8 cellular contexts compared by ENCODE assay signal in genomic region chr16:85675528-85675927, GRCh38. TPM values are rescaled to one million over a fixed set of nuclear protein-coding genes. Genes with fewer than 3 reads are reported as not detected.
DNase-seq lines count a peak whose midpoint lies in the region; ATAC-seq and TF ChIP-seq lines count a peak whose summit lies in the region.

No MANE protein-coding gene starts in this region.

- TF ChIP-seq CTCF in heart left ventricle (IDR thresholded peaks at IDR 0.05), result peak in 10 of 12 donors; percentile 7 to 52 (median 26)
- TF ChIP-seq CTCF in OCI-LY7 (conservative IDR thresholded peaks at IDR 0.05; ENCODE audit: low read length), result peak; percentile 75
- peak; percentile 66 for TF ChIP-seq CTCF in type B pancreatic cell (conservative IDR thresholded peaks at IDR 0.05)

- H3K9me3 ChIP-seq in heart left ventricle (no peaks in the 10 kb centered on the region), OCI-LY7 (ENCODE audit: low read length) (no peaks in the 10 kb centered on the region)

- TF ChIP-seq POLR2A in heart left ventricle (IDR thresholded peaks at IDR 0.05) (no peak), erythroblast (IDR thresholded peaks at IDR 0.05; ENCODE audit: low read length) (no peak)

- H3K4me2 ChIP-seq in OCI-LY7 (ENCODE audit: low read length), result no peak overlapping the region

- H3K36me3 ChIP-seq in heart left ventricle, result peaks cover 0 to 76% (median 37%) of the 10 kb centered on the region in 9 donors
- peaks cover 98% of the 10 kb centered on the region for H3K36me3 ChIP-seq in OCI-LY7 (ENCODE audit: insufficient read depth, low read length)

- DNase-seq in heart left ventricle (no peak), cardiac septum (ENCODE audit: low spot score) (no peak), OCI-LY7 (ENCODE audit: low spot score) (peak; percentile 43), erythroblast (lab: John Stamatoyannopoulos, UW) (peak; percentile 50 to 61), type B pancreatic cell (ENCODE audit: extremely low spot score, unreplicated experiment) (no peak), sciatic nerve (ENCODE audit: low spot score) (no peak)

- H3K4me1 Mint-ChIP-seq in type B pancreatic cell (ENCODE audit: unreplicated experiment), result peaks cover 8% of the 10 kb centered on the region

- H3K9me3 Mint-ChIP-seq in type B pancreatic cell, result no peaks in the 10 kb centered on the region

- CTCF ChIA-PET in OCI-LY7 (lab: Charles Lee; ENCODE audit: unreplicated experiment), result interaction anchor here (1.0 kb wide), 1 partner anchor 41 kb away, joined by 16 read pairs; no protein-coding TSS in a partner anchor

- TSS peak; percentile 9 for BruUV-seq in OCI-LY7 (replicated peaks; lab: Mats Ljungman, UMichigan)

- no peaks in the 10 kb centered on the region for H3K9me2 ChIP-seq in OCI-LY7 (ENCODE audit: insufficient read depth, low read length)

- no peak overlapping the region for H3K4me3 Mint-ChIP-seq in type B pancreatic cell

- peak overlapping the region; percentile 25 for H3K27ac Mint-ChIP-seq in type B pancreatic cell

- H3K27ac ChIP-seq in heart left ventricle (no peak overlapping the region), OCI-LY7 (ENCODE audit: low read depth, low read length, poor library complexity, severe bottlenecking) (no peak overlapping the region)

- H3K4me1 ChIP-seq in heart left ventricle (peaks cover 0 to 22% (median 12%) of the 10 kb centered on the region in 12 donors), OCI-LY7 (ENCODE audit: insufficient read depth, low read length, poor library complexity, severe bottlenecking) (no peaks in the 10 kb centered on the region)

- H3K4me3 ChIP-seq in heart left ventricle (no peak overlapping the region), OCI-LY7 (ENCODE audit: low read depth, low read length, poor library complexity, severe bottlenecking) (no peak overlapping the region)

- intact Hi-C loops in heart left ventricle (cut with DNase I) (loop anchor here in 2 of 10 donors (5.0 kb wide), 1 partner anchor 42 kb away; no protein-coding TSS in a partner anchor), cardiac septum (cut with DNase I) (no loop called here), OCI-LY7 (cut with micrococcal nuclease; ENCODE audit: unreplicated experiment) (loop anchor here (5.0 kb wide), 1 partner anchor 42 kb away; no protein-coding TSS in a partner anchor), sciatic nerve (cut with DNase I) (no loop called here)

- POLR2A ChIA-PET in OCI-LY7 (lab: Charles Lee), result interaction anchor here (1.0 to 2.3 kb wide), 2 partner anchors 10 to 41 kb away, joined by 3 to 9 read pairs; no protein-coding TSS in a partner anchor

- ATAC-seq in heart left ventricle, result no peak
- ATAC-seq in HG02973 (IDR thresholded peaks at IDR 0.05; ENCODE audit: unreplicated experiment), result no peak
- ATAC-seq in sciatic nerve, result no peak
- no peak for ATAC-seq in GM21423 (IDR thresholded peaks at IDR 0.05; ENCODE audit: unreplicated experiment)

- H3K36me3 Mint-ChIP-seq in type B pancreatic cell, result peaks cover 26% of the 10 kb centered on the region

- no peaks in the 10 kb centered on the region for H3K27me3 ChIP-seq in heart left ventricle

- H2AFZ ChIP-seq in OCI-LY7 (ENCODE audit: low read length), result no peak overlapping the region

- no peaks in the 10 kb centered on the region for H3K27me3 Mint-ChIP-seq in type B pancreatic cell

- no peaks in the 10 kb centered on the region for H3K79me2 ChIP-seq in OCI-LY7 (ENCODE audit: insufficient read depth, low read depth, low read length)

- 0 out of 2 replicates have a peak, but pooled peaks cover 9% of the 10 kb centered on the region for H4K20me1 ChIP-seq in OCI-LY7 (ENCODE audit: insufficient read depth, low read length)

- 16 to 38% (median 31%) methylated on average over 1 of the region's 1 CpG for WGBS in heart left ventricle, 4 donors

RNA-seq across cellular contexts. Expression of gene GINS2, which starts 13.2 kb away (rescaled TPM):
- 1 to 10 TPM in 1 of 9 donors, under 1 TPM in 7, not detected in 1; 0.19 to 4.2 (median 0.56) TPM for total RNA-seq in heart left ventricle
- polyA plus RNA-seq in heart left ventricle, result under 1 TPM; 0.15 to 0.36 TPM
- total RNA-seq in cardiac septum, result 0.38 TPM
- total RNA-seq in OCI-LY7 (2014; rRNA removed; shearing (Covaris generic)), result 74.3 and 80.9 TPM in 2 replicates
- 140 and 142 TPM in 2 replicates for total RNA-seq in OCI-LY7 (2022)
- total RNA-seq in type B pancreatic cell (ENCODE audit: low replicate concordance), result 13.7 and 39.9 TPM in 2 replicates
- total RNA-seq in sciatic nerve, result 1.3 TPM

Comparison
In these comparisons a context has a peak if more than half of its experiments do, and no peak if none do; other contexts are left out.
1. DNase-seq: peak in OCI-LY7 (single experiment) and erythroblast (2 of 2); none in heart left ventricle (0 of 5), cardiac septum (single experiment), type B pancreatic cell (single experiment) and sciatic nerve (single experiment).
2. Peak in every context shown above with its lines, with median percentiles within 50 percentile points of each other: CTCF ChIP-seq.